In the genomic region with DNA sequence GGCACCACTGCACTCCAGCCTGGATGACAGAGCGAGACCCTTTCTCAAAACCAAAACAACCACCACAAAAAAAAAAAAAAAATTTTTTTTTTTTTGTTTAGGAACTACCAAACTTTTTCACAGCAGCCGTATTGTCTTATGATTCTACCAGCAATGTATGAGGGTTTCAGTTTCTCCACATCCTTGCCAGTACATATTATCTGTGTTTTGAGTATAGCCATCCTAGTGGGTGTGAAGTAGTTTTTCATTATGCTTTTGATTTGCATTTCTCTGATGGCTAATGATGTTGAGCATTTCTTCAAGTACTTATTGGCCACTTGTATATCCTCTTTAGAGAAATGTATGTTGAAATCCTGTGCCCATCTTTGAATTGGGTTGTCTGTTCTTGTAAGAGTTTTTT, we compare ENCODE assay signal across 21 cellular contexts. TPM values are rescaled to one million over a fixed set of nuclear protein-coding genes. Genes with fewer than 3 reads are reported as not detected.
DNase-seq lines count a peak whose midpoint lies in the region; ATAC-seq and TF ChIP-seq lines count a peak whose summit lies in the region.
"Had no signal": no experiment of that assay in that cellular context is flagged by ENCODE, and none has a peak within 500 bp of the region (broad histone marks: within the 10 kb centered on the region; RNA-seq: fewer than 3 reads in every experiment).

No MANE protein-coding gene starts in this region.

- CTCF ChIA-PET in CD4-positive, alpha-beta T cell (lab: Charles Lee): no interaction called here
- CTCF ChIA-PET in Calu3 (lab: Charles Lee): no interaction called here

- 95 to 98% methylated on average over 2 of the region's 2 CpGs for WGBS in sigmoid colon, 2 donors

- H3K4me3 Mint-ChIP-seq in CD4-positive, CD25-positive, alpha-beta regulatory T cell: no peak overlapping the region
- no peak overlapping the region for H3K4me3 Mint-ChIP-seq in CD4-positive, alpha-beta T cell
- no peak overlapping the region for H3K4me3 Mint-ChIP-seq in activated T-helper 17 cell treated with anti-CD3 and anti-CD28 coated beads, Interleukin-2, amount 50 U/mL, for 72 hours
- H3K4me3 Mint-ChIP-seq in Calu3 (ENCODE audit: low read depth, unreplicated experiment): no peak overlapping the region

- intact Hi-C loops in CD4-positive, alpha-beta T cell (cut with DNase I, micrococcal nuclease): no loop called here
- intact Hi-C loops in sigmoid colon (cut with DNase I): no loop called here
- intact Hi-C loops in Calu3 (cut with micrococcal nuclease; ENCODE audit: unreplicated experiment): no loop called here

- H3K9me3 Mint-ChIP-seq in CD4-positive, CD25-positive, alpha-beta regulatory T cell: no peaks in the 10 kb centered on the region
- no peaks in the 10 kb centered on the region for H3K9me3 Mint-ChIP-seq in CD4-positive, alpha-beta T cell
- no peaks in the 10 kb centered on the region for H3K9me3 Mint-ChIP-seq in activated T-helper 17 cell treated with anti-CD3 and anti-CD28 coated beads, Interleukin-2, amount 50 U/mL, for 72 hours
- no peaks in the 10 kb centered on the region for H3K9me3 Mint-ChIP-seq in Calu3 (ENCODE audit: low read depth, unreplicated experiment)

- H3K4me3 ChIP-seq in CD4-positive, CD25-positive, alpha-beta regulatory T cell (ENCODE audit: low read depth, low read length): no peak overlapping the region
- H3K4me3 ChIP-seq in sigmoid colon: no peak overlapping the region
- H3K4me3 ChIP-seq: K562, SJCRH30 had no signal

- TF ChIP-seq CTCF in CD4-positive, alpha-beta T cell (IDR thresholded peaks at IDR 0.05): no peak
- TF ChIP-seq CTCF in sigmoid colon (IDR thresholded peaks at IDR 0.05): no peak
- TF ChIP-seq CTCF in Calu3 (IDR thresholded peaks at IDR 0.05; ENCODE audit: unreplicated experiment): no peak

- no peaks in the 10 kb centered on the region for H3K9me3 ChIP-seq in CD4-positive, CD25-positive, alpha-beta regulatory T cell (ENCODE audit: control insufficient read depth in 2 of 2, low read length in 2 of 2)
- no peaks in the 10 kb centered on the region for H3K9me3 ChIP-seq in CD4-positive, alpha-beta T cell (ENCODE audit: control insufficient read depth, low read length)
- H3K9me3 ChIP-seq in sigmoid colon: no peaks in the 10 kb centered on the region
- H3K9me3 ChIP-seq: Caco-2, SJCRH30 had no signal

- peak overlapping the region; percentile 47 to 79 (median 59) for H3K27ac Mint-ChIP-seq in CD4-positive, CD25-positive, alpha-beta regulatory T cell
- peak overlapping the region; percentile 49 for H3K27ac Mint-ChIP-seq in CD4-positive, alpha-beta T cell
- peak overlapping the region; percentile 66 for H3K27ac Mint-ChIP-seq in activated T-helper 17 cell treated with anti-CD3 and anti-CD28 coated beads, Interleukin-2, amount 50 U/mL, for 72 hours
- H3K27ac Mint-ChIP-seq in Calu3 (ENCODE audit: unreplicated experiment): no peak overlapping the region

- DNase-seq in CD4-positive, CD25-positive, alpha-beta regulatory T cell: no peak
- DNase-seq in CD4-positive, alpha-beta T cell: no peak
- DNase-seq in sigmoid colon (no peak), NCI-H748 treated with DMSO at 0.1 percent for 48 hours (lab: John Stamatoyannopoulos, UW) (no peak), Calu3 (no peak)
- DNase-seq: ACHN, Caco-2, DMS153, GF-D8, H7, NCI-H1105, NCI-H1694, NCI-H2081 treated with DMSO at 0.1 percent for 48 hours, NCI-H446 treated with DMSO at 0.1 percent for 48 hours, NCI-H69, SJCRH30 had no signal

- no peak overlapping the region for H3K27ac ChIP-seq in CD4-positive, CD25-positive, alpha-beta regulatory T cell (ENCODE audit: insufficient read depth, low read length, poor library complexity, severe bottlenecking)
- H3K27ac ChIP-seq in CD4-positive, alpha-beta T cell (ENCODE audit: low read depth, low read length): no peak overlapping the region
- H3K27ac ChIP-seq in sigmoid colon: no peak overlapping the region
- H3K27ac ChIP-seq: C4-2B, SJCRH30 had no signal

- H3K27me3 ChIP-seq in CD4-positive, CD25-positive, alpha-beta regulatory T cell (ENCODE audit: control insufficient read depth, insufficient read depth, low read length): no peaks in the 10 kb centered on the region
- no peaks in the 10 kb centered on the region for H3K27me3 ChIP-seq in CD4-positive, alpha-beta T cell (ENCODE audit: control insufficient read depth, insufficient read depth, low read length)
- no peaks in the 10 kb centered on the region for H3K27me3 ChIP-seq in sigmoid colon
- H3K27me3 ChIP-seq: SJCRH30 had no signal

- H3K27me3 Mint-ChIP-seq in CD4-positive, CD25-positive, alpha-beta regulatory T cell: no peaks in the 10 kb centered on the region
- H3K27me3 Mint-ChIP-seq in CD4-positive, alpha-beta T cell: no peaks in the 10 kb centered on the region
- H3K27me3 Mint-ChIP-seq in activated T-helper 17 cell treated with anti-CD3 and anti-CD28 coated beads, Interleukin-2, amount 50 U/mL, for 72 hours: no peaks in the 10 kb centered on the region
- H3K27me3 Mint-ChIP-seq in Calu3 (ENCODE audit: unreplicated experiment): no peaks in the 10 kb centered on the region

- peaks cover 30% of the 10 kb centered on the region for H3K36me3 Mint-ChIP-seq in CD4-positive, CD25-positive, alpha-beta regulatory T cell
- peaks cover 72% of the 10 kb centered on the region for H3K36me3 Mint-ChIP-seq in CD4-positive, alpha-beta T cell (ENCODE audit: low read depth)
- H3K36me3 Mint-ChIP-seq in activated T-helper 17 cell treated with anti-CD3 and anti-CD28 coated beads, Interleukin-2, amount 50 U/mL, for 72 hours (ENCODE audit: low read depth): peaks cover 68% of the 10 kb centered on the region
- H3K36me3 Mint-ChIP-seq in Calu3 (ENCODE audit: insufficient read depth, unreplicated experiment): no peaks in the 10 kb centered on the region

- no peak for TF ChIP-seq EP300 in sigmoid colon (IDR thresholded peaks at IDR 0.05)

- no peak for TF ChIP-seq POLR2A in sigmoid colon (IDR thresholded peaks at IDR 0.05)

- H3K4me1 ChIP-seq in CD4-positive, CD25-positive, alpha-beta regulatory T cell (ENCODE audit: control insufficient read depth, insufficient read depth, low read length, poor library complexity, severe bottlenecking): peaks cover 6% of the 10 kb centered on the region
- no peaks in the 10 kb centered on the region for H3K4me1 ChIP-seq in sigmoid colon
- H3K4me1 ChIP-seq: Caco-2, SJCRH30 had no signal

- no peak for ATAC-seq in CD4-positive, CD25-positive, alpha-beta regulatory T cell (ENCODE audit: low read depth in 2 of 2)
- no peak for ATAC-seq in CD4-positive, alpha-beta T cell (ENCODE audit: poor library complexity)
- peak; percentile 54 for ATAC-seq in GM21423 (IDR thresholded peaks at IDR 0.05; ENCODE audit: unreplicated experiment)
- ATAC-seq in activated T-helper 17 cell treated with anti-CD3 and anti-CD28 coated beads, Interleukin-2, amount 50 U/mL, for 72 hours (replicated peaks): peak; percentile 66
- ATAC-seq: K562, Panc1 had no signal

- no TSS peak for BruUV-seq in Calu3 (replicated peaks; lab: Mats Ljungman, UMichigan)

- POLR2A ChIA-PET in CD4-positive, alpha-beta T cell (lab: Charles Lee): interaction anchor here (1.0 kb wide), 1 partner anchor 8 kb away, joined by 3 read pairs; no protein-coding TSS in a partner anchor

- peaks cover 50% of the 10 kb centered on the region for H3K36me3 ChIP-seq in CD4-positive, CD25-positive, alpha-beta regulatory T cell (ENCODE audit: control insufficient read depth, insufficient read depth, low read length)
- peaks cover 0 to 14% (median 0%) of the 10 kb centered on the region in 4 donors for H3K36me3 ChIP-seq in sigmoid colon

- H3K4me1 Mint-ChIP-seq in CD4-positive, CD25-positive, alpha-beta regulatory T cell: peaks cover 1 to 29% (median 16%) of the 10 kb centered on the region in 4 donors
- peaks cover 21% of the 10 kb centered on the region for H3K4me1 Mint-ChIP-seq in CD4-positive, alpha-beta T cell (ENCODE audit: low read depth)
- H3K4me1 Mint-ChIP-seq in activated T-helper 17 cell treated with anti-CD3 and anti-CD28 coated beads, Interleukin-2, amount 50 U/mL, for 72 hours: peaks cover 15% of the 10 kb centered on the region
- H3K4me1 Mint-ChIP-seq in Calu3 (ENCODE audit: low read depth, unreplicated experiment): peaks cover 1% of the 10 kb centered on the region

RNA-seq across cellular contexts. Expression of a gene that starts 51.7 kb away (rescaled TPM):
- 57.2 TPM for total RNA-seq in CD4-positive, CD25-positive, alpha-beta regulatory T cell
- polyA plus RNA-seq in CD4-positive, CD25-positive, alpha-beta regulatory T cell: 100 to 1,000 TPM; 186 to 214 (median 193) TPM
- total RNA-seq in CD4-positive, alpha-beta T cell: 10 to 100 TPM; 51.3 to 57.3 TPM
- 10 to 100 TPM; 60.7 to 94.8 TPM for total RNA-seq in activated T-helper 17 cell treated with anti-CD3 and anti-CD28 coated beads, Interleukin-2, amount 50 U/mL, for 72 hours
- total RNA-seq in sigmoid colon (100 to 1,000 TPM; 149 to 209 (median 172) TPM), Calu3 (2022) (97.5 and 98.0 TPM in 2 replicates)
- polyA plus RNA-seq in sigmoid colon: 100 to 1,000 TPM; 149 to 270 (median 219) TPM

Comparison
In these comparisons a context has a peak if more than half of its experiments do, and no peak if none do; other contexts are left out.
1. ATAC-seq: peak in GM21423 (single experiment) and activated T-helper 17 cell treated with anti-CD3 and anti-CD28 coated beads, Interleukin-2, amount 50 U/mL, for 72 hours (single experiment); none in CD4-positive, CD25-positive, alpha-beta regulatory T cell (0 of 2) and CD4-positive, alpha-beta T cell (single experiment).